In the genomic region with DNA sequence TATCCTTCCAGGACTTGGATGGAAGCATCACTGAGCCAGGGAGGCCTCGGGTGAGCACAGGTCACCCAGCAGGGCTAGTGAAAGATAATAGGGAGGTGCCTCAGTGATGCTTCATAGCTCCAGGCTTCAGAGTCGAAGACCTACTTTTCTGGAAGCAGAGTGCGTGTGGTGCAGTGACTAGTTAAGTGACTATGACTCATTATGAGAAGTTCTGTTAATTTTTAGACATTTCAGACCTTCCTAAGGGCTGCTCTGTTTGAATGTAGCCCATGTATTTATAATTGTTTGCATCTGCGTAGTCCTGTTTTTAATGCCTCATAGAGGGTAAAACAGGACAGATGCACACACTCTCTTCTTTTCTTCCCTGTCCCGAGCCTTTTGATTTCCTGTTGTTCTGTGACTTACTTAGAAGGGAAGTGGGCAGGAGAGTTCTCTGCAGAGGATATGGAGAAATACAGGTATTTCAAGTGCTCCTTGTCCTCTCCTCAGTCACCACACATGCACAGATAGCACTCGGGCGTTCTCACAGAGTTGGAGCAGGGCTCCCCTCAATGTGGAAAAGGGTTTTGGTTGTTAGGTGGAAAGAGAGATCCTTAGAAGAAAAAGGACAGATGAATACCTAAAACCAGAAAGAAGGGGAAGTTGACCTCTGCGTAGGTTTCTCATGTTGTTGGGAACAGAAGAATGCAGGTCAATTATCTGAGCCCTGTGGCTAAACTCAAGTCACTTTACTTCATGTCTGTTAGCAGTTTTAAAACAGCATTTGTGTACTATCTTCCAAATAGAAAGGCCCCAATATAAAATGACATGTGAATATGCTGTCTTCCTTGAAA, we compare ENCODE assay signal across 1 cellular context.
TF ChIP-seq lines count a peak whose summit lies in the region.

No MANE protein-coding gene starts in this region.

TF ChIP-seq in WTC11, 78 proteins besides CTCF, POLR2A, EP300 and RAD21 (continued from another document):
- no peak for TF ChIP-seq ZNF121 (CRISPR knock-in tag; IDR thresholded peaks at IDR 0.05)
- TF ChIP-seq NFYB (CRISPR knock-in tag; conservative IDR thresholded peaks at IDR 0.05; ENCODE audit: low read depth), result no peak
- no peak for TF ChIP-seq FOXP4 (CRISPR knock-in tag; IDR thresholded peaks at IDR 0.05)
- TF ChIP-seq, protein P1, sequence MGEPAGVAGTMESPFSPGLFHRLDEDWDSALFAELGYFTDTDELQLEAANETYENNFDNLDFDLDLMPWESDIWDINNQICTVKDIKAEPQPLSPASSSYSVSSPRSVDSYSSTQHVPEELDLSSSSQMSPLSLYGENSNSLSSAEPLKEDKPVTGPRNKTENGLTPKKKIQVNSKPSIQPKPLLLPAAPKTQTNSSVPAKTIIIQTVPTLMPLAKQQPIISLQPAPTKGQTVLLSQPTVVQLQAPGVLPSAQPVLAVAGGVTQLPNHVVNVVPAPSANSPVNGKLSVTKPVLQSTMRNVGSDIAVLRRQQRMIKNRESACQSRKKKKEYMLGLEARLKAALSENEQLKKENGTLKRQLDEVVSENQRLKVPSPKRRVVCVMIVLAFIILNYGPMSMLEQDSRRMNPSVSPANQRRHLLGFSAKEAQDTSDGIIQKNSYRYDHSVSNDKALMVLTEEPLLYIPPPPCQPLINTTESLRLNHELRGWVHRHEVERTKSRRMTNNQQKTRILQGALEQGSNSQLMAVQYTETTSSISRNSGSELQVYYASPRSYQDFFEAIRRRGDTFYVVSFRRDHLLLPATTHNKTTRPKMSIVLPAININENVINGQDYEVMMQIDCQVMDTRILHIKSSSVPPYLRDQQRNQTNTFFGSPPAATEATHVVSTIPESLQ (CRISPR knock-in tag; IDR thresholded peaks at IDR 0.05), result no peak
- TF ChIP-seq, protein P2, sequence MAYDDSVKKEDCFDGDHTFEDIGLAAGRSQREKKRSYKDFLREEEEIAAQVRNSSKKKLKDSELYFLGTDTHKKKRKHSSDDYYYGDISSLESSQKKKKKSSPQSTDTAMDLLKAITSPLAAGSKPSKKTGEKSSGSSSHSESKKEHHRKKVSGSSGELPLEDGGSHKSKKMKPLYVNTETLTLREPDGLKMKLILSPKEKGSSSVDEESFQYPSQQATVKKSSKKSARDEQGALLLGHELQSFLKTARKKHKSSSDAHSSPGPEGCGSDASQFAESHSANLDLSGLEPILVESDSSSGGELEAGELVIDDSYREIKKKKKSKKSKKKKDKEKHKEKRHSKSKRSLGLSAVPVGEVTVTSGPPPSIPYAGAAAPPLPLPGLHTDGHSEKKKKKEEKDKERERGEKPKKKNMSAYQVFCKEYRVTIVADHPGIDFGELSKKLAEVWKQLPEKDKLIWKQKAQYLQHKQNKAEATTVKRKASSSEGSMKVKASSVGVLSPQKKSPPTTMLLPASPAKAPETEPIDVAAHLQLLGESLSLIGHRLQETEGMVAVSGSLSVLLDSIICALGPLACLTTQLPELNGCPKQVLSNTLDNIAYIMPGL (CRISPR knock-in tag; IDR thresholded peaks at IDR 0.05), result no peak
- TF ChIP-seq, protein P3, sequence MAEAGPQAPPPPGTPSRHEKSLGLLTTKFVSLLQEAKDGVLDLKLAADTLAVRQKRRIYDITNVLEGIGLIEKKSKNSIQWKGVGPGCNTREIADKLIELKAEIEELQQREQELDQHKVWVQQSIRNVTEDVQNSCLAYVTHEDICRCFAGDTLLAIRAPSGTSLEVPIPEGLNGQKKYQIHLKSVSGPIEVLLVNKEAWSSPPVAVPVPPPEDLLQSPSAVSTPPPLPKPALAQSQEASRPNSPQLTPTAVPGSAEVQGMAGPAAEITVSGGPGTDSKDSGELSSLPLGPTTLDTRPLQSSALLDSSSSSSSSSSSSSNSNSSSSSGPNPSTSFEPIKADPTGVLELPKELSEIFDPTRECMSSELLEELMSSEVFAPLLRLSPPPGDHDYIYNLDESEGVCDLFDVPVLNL (CRISPR knock-in tag; IDR thresholded peaks at IDR 0.05; ENCODE audit: borderline replicate concordance, low read depth), result no peak
- no peak for TF ChIP-seq FOXP1 (CRISPR knock-in tag; IDR thresholded peaks at IDR 0.05; ENCODE audit: borderline replicate concordance)
